ENCODE assay signal across 18 cellular contexts in the genomic region with DNA sequence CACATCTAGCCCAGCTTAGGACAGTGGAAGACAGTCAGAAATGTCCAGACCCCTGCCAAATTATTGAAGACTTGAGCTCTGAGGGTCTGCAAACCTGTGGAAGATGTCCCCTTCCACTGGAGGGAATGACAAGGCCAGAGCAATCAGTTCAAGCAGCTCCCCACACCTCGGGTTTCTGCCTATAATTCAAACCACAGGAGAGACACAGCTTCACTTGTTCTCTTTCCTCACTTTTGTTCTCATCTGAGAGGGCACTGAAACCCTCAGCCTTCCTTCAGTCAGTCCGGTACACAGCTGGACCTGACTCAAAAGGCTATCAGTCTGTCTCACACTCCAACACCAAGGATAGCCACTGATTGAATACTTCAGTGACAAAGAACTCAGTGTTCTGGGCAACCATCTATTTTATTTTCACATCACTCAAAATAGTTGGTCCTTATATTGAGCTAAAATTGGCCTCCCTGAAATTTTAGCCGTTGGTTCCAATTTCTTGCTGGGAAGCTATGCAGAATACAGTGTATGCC.
A peak's percentile ranks its signal among the peaks of the same experiment; 100 is the strongest.
DNase-seq lines count a peak whose midpoint lies in the region; ATAC-seq and TF ChIP-seq lines count a peak whose summit lies in the region.
"Had no signal": no experiment of that assay in that cellular context is flagged by ENCODE, and none has a peak within 500 bp of the region (broad histone marks: within the 10 kb centered on the region; RNA-seq: fewer than 3 reads in every experiment).

No MANE protein-coding gene starts in this region.

- CTCF ChIA-PET in Caco-2 (lab: Charles Lee): interaction anchor here (0.9 kb wide), 1 partner anchor 79 kb away, joined by 4 read pairs; no protein-coding TSS in a partner anchor

- no peaks in the 10 kb centered on the region for H3K36me3 ChIP-seq in Caco-2 (ENCODE audit: control insufficient read depth, insufficient read depth, low read length)
- no peaks in the 10 kb centered on the region for H3K36me3 ChIP-seq in stomach
- H3K36me3 ChIP-seq in lower lobe of right lung: no peaks in the 10 kb centered on the region

- ATAC-seq in right cardiac atrium (peak; percentile 58 to 65), lower lobe of right lung (no peak), HG03354 (IDR thresholded peaks at IDR 0.05; ENCODE audit: poor library complexity, severe bottlenecking, unreplicated experiment) (no peak), HG03097 (IDR thresholded peaks at IDR 0.05; ENCODE audit: low FRiP score, unreplicated experiment) (no peak)
- ATAC-seq: CD8-positive, alpha-beta T cell; K562 had no signal

- TF ChIP-seq CTCF in Caco-2 (IDR thresholded peaks at IDR 0.05; ENCODE audit: insufficient read depth in 1 of 2, low read depth in 1 of 2, low read length in 1 of 2, severe bottlenecking in 1 of 2, unreplicated experiment in 1 of 2): no peak
- TF ChIP-seq CTCF in coronary artery (IDR thresholded peaks at IDR 0.05): no peak
- no peak for TF ChIP-seq CTCF in stomach (IDR thresholded peaks at IDR 0.05)
- no peak for TF ChIP-seq CTCF in lower lobe of right lung (IDR thresholded peaks at IDR 0.05)

- H3K27me3 ChIP-seq in Caco-2 (replicated peaks; ENCODE audit: control insufficient read depth, insufficient read depth, low read length): no peaks in the 10 kb centered on the region
- H3K27me3 ChIP-seq in right cardiac atrium (ENCODE audit: control insufficient read depth, insufficient read depth): no peaks in the 10 kb centered on the region
- H3K27me3 ChIP-seq in stomach: no peaks in the 10 kb centered on the region
- H3K27me3 ChIP-seq in lower lobe of right lung (ENCODE audit: low read depth): no peaks in the 10 kb centered on the region

- WGBS in right cardiac atrium: 34% methylated on average over 3 of the region's 3 CpGs
- 31 to 59% (median 53%) methylated on average over 3 of the region's 3 CpGs for WGBS in stomach, 5 donors

- BruUV-seq in Caco-2 (replicated peaks; lab: Mats Ljungman, UMichigan): no TSS peak

- POLR2A ChIA-PET in Caco-2 (lab: Charles Lee): no interaction called here

- peak overlapping the region; percentile 55 to 70 for H3K27ac ChIP-seq in coronary artery
- H3K27ac ChIP-seq in right cardiac atrium (ENCODE audit: low read length): peak overlapping the region; percentile 93
- H3K27ac ChIP-seq in stomach: peak overlapping the region in 3 of 5 donors; percentile 32 to 68 (median 47)
- H3K27ac ChIP-seq in lower lobe of right lung: no peak overlapping the region
- H3K27ac ChIP-seq: RWPE1 had no signal

- no peak overlapping the region for H3K4me3 Mint-ChIP-seq in Caco-2 (ENCODE audit: unreplicated experiment)
- H3K4me3 Mint-ChIP-seq: CD8-positive, alpha-beta T cell had no signal

- H3K4me3 ChIP-seq in Caco-2 (ENCODE audit: low read depth, low read length): no peak overlapping the region
- no peak overlapping the region for H3K4me3 ChIP-seq in coronary artery
- no peak overlapping the region for H3K4me3 ChIP-seq in right cardiac atrium (ENCODE audit: low read length)
- H3K4me3 ChIP-seq in stomach: no peak overlapping the region
- no peak overlapping the region for H3K4me3 ChIP-seq in lower lobe of right lung
- H3K4me3 ChIP-seq: K562 had no signal

- peaks cover 4% of the 10 kb centered on the region for H3K36me3 Mint-ChIP-seq in Caco-2 (ENCODE audit: insufficient read depth, unreplicated experiment)
- H3K36me3 Mint-ChIP-seq: CD8-positive, alpha-beta T cell had no signal

- intact Hi-C loops in Caco-2 (cut with micrococcal nuclease; ENCODE audit: unreplicated experiment): loop anchor here (1.0 to 5.0 kb wide), 4 partner anchors 38 to 139 kb away; no protein-coding TSS in a partner anchor
- intact Hi-C loops in right cardiac atrium (cut with DNase I): loop anchor here in 3 of 4 donors (5.0 to 10.0 kb wide), 4 partner anchors 61 to 141 kb away; a partner anchor contains a TSS
- intact Hi-C loops in stomach (cut with DNase I; ENCODE audit: low total_unique reads): no loop called here
- intact Hi-C loops in lower lobe of right lung (cut with DNase I): no loop called here

- H3K4me1 ChIP-seq in Caco-2 (peaks cover 40% of the 10 kb centered on the region), right cardiac atrium (ENCODE audit: control insufficient read depth, insufficient read depth, low read length) (peaks cover 4% of the 10 kb centered on the region), stomach (peaks cover 39 to 78% (median 52%) of the 10 kb centered on the region in 4 donors), lower lobe of right lung (peaks cover 13% of the 10 kb centered on the region)

- no peaks in the 10 kb centered on the region for H3K27me3 Mint-ChIP-seq in Caco-2 (ENCODE audit: insufficient read depth, unreplicated experiment)

- no peak for TF ChIP-seq POLR2A in stomach (IDR thresholded peaks at IDR 0.05)

- peak overlapping the region; percentile 83 for H3K27ac Mint-ChIP-seq in Caco-2 (ENCODE audit: unreplicated experiment)
- H3K27ac Mint-ChIP-seq: CD8-positive, alpha-beta T cell had no signal

- H3K9me3 Mint-ChIP-seq in Caco-2 (ENCODE audit: unreplicated experiment): no peaks in the 10 kb centered on the region
- H3K9me3 Mint-ChIP-seq: CD8-positive, alpha-beta T cell had no signal

- H3K4me1 Mint-ChIP-seq in Caco-2 (ENCODE audit: low read depth, unreplicated experiment): peaks cover 18% of the 10 kb centered on the region

- no peak for TF ChIP-seq EP300 in stomach (IDR thresholded peaks at IDR 0.05)

- H3K9me3 ChIP-seq in Caco-2 (no peaks in the 10 kb centered on the region), right cardiac atrium (ENCODE audit: control insufficient read depth, low read length) (no peaks in the 10 kb centered on the region), stomach (no peaks in the 10 kb centered on the region), lower lobe of right lung (no peaks in the 10 kb centered on the region)

- no peak for DNase-seq in Caco-2
- peak; percentile 56 for DNase-seq in coronary artery (ENCODE audit: low spot score)
- no peak for DNase-seq in right cardiac atrium
- DNase-seq in stomach: no peak
- no peak for DNase-seq in lower lobe of right lung
- no peak for DNase-seq in CD1c-positive myeloid dendritic cell (ENCODE audit: extremely low spot score)
- DNase-seq: CD8-positive, alpha-beta T cell; DND-41; HCEC 1CT; NCI-H1417 treated with DMSO at 0.1 percent for 48 hours; NCI-H1930; NCI-H2171; NCI-H446; NCI-H748 treated with DMSO at 0.1 percent for 48 hours had no signal

Comparison
In these comparisons a context has a peak if more than half of its experiments do, and no peak if none do; other contexts are left out.
1. ATAC-seq: peak in right cardiac atrium (2 of 2); none in lower lobe of right lung (0 of 2), HG03354 (single experiment) and HG03097 (single experiment).
2. intact Hi-C loops: an anchor here in Caco-2 (1.0 to 5.0 kb wide) and right cardiac atrium (5.0 to 10.0 kb wide); none called in stomach and lower lobe of right lung.